ENCODE assay signal across 13 cellular contexts in genomic region chr22:42317691-42318547, GRCh38. TPM values are rescaled to one million over a fixed set of nuclear protein-coding genes. Genes with fewer than 3 reads are reported as not detected.
DNase-seq lines count a peak whose midpoint lies in the region; ATAC-seq and TF ChIP-seq lines count a peak whose summit lies in the region.
"Had no signal": no experiment of that assay in that cellular context is flagged by ENCODE, and none has a peak within 500 bp of the region (broad histone marks: within the 10 kb centered on the region; RNA-seq: fewer than 3 reads in every experiment).

No MANE protein-coding gene starts in this region.

- dilution Hi-C loops in IMR-90 (cut with HindIII; ENCODE audit: low sequenced_read_pairs, unreplicated experiment) = no loop called here

- no peak overlapping the region for H3K14ac ChIP-seq in IMR-90 (replicated peaks; ENCODE audit: low read depth, low read length)

- H3K4me3 ChIP-seq in IMR-90 (ENCODE audit: insufficient read depth, low read depth, low read length) = no peak overlapping the region
- no peak overlapping the region for H3K4me3 ChIP-seq in esophagus (ENCODE audit: low read depth in 1 of 2, low read length in 2 of 2)
- peak overlapping the region in 1 of 4 donors; percentile 12 for H3K4me3 ChIP-seq in sigmoid colon
- H3K4me3 ChIP-seq: ascending aorta, tibial artery had no signal

- H3K4me2 ChIP-seq in IMR-90 (ENCODE audit: low read depth, low read length) = no peak overlapping the region
- H3K4me2 ChIP-seq: KMS-11 had no signal

- no peak overlapping the region for H2BK15ac ChIP-seq in IMR-90 (ENCODE audit: low read depth, low read length)

- intact Hi-C loops in IMR-90 (cut with micrococcal nuclease) (no loop called here), sigmoid colon (cut with DNase I) (loop anchor here (1.0 to 5.0 kb wide), 3 partner anchors 49 to 227 kb away; partner anchors contain the start of gene NDUFA6)

- TF ChIP-seq CTCF in IMR-90 (conservative IDR thresholded peaks at IDR 0.05; ENCODE audit: low read depth, low read length) (no peak), sigmoid colon (IDR thresholded peaks at IDR 0.05) (no peak), endothelial cell (IDR thresholded peaks at IDR 0.05; ENCODE audit: unreplicated experiment) (no peak)

- H3K27me3 ChIP-seq in IMR-90 (ENCODE audit: control insufficient read depth, insufficient read depth, low read length) = peaks cover 14% of the 10 kb centered on the region; the same call in 1 of the 2 replicates
- H3K27me3 ChIP-seq in esophagus (ENCODE audit: control insufficient read depth in 1 of 2, insufficient read depth in 2 of 2, low read length in 2 of 2) = no peaks in the 10 kb centered on the region
- H3K27me3 ChIP-seq in sigmoid colon = no peaks in the 10 kb centered on the region

- POLR2A ChIA-PET in IMR-90 (lab: Charles Lee; ENCODE audit: unreplicated experiment) = no interaction called here

- peaks cover 6% of the 10 kb centered on the region; the same call in 1 of the 2 replicates for H4K20me1 ChIP-seq in IMR-90 (ENCODE audit: insufficient read depth, low read length)

- H4K91ac ChIP-seq in IMR-90 (ENCODE audit: insufficient read depth, low read depth, low read length) = no peak overlapping the region

- H3K23ac ChIP-seq in IMR-90 (ENCODE audit: low read depth, low read length) = no peak overlapping the region

- no peak for TF ChIP-seq EP300 in sigmoid colon (IDR thresholded peaks at IDR 0.05)

- no peak overlapping the region for H3K4me3 Mint-ChIP-seq in endothelial cell (ENCODE audit: unreplicated experiment)
- H3K4me3 Mint-ChIP-seq: activated CD8-positive, alpha-beta T cell treated with anti-CD3 and anti-CD28 coated beads, Interleukin-2, amount 10 ng/mL, durations not matched to agents 7 days and 5 days had no signal

- H4K5ac ChIP-seq in IMR-90 (ENCODE audit: low read depth, low read length) = no peak overlapping the region

- DNase-seq in IMR-90 (no peak), NCI-H345 (lab: John Stamatoyannopoulos, UW) (peak; percentile 77), sigmoid colon (peak; percentile 88), CD1c-positive myeloid dendritic cell (ENCODE audit: extremely low spot score) (no peak), KG1 (lab: John Stamatoyannopoulos, UW) (no peak), endothelial cell (ENCODE audit: low spot score) (no peak)
- DNase-seq: SIG-M5, tibial artery had no signal

- no peak overlapping the region for H2AK5ac ChIP-seq in IMR-90 (ENCODE audit: low read depth, low read length)

- no peaks in the 10 kb centered on the region for H3K79me1 ChIP-seq in IMR-90 (ENCODE audit: low read depth in 1 of 2, low read length in 2 of 2)

- no peak for ATAC-seq in IMR-90 (ENCODE audit: low read depth)
- ATAC-seq in HG02571 (IDR thresholded peaks at IDR 0.05; ENCODE audit: unreplicated experiment) = no peak

- H3K18ac ChIP-seq in IMR-90 (ENCODE audit: low read depth, low read length) = no peak overlapping the region

- BruUV-seq in IMR-90 (replicated peaks; lab: Mats Ljungman, UMichigan) = no TSS peak

- H3K56ac ChIP-seq in IMR-90 (ENCODE audit: extremely low read depth, insufficient read depth, low read length) = no peak overlapping the region

- H3K4ac ChIP-seq in IMR-90 (ENCODE audit: low read depth, low read length) = no peak overlapping the region

- no peak overlapping the region for H2BK5ac ChIP-seq in IMR-90 (ENCODE audit: low read depth, low read length, poor library complexity, severe bottlenecking)

- H3K36me3 Mint-ChIP-seq in endothelial cell (ENCODE audit: low read depth, unreplicated experiment) = no peaks in the 10 kb centered on the region

- H3K27ac ChIP-seq in IMR-90 (ENCODE audit: insufficient read depth, low read length) = no peak overlapping the region
- H3K27ac ChIP-seq in esophagus (ENCODE audit: low read depth in 2 of 2, low read length in 1 of 2) = peak overlapping the region; percentile 86 to 90
- H3K27ac ChIP-seq in sigmoid colon = peak overlapping the region in 3 of 4 donors; percentile 68 to 77 (median 75)
- H3K27ac ChIP-seq: ascending aorta, KMS-11, tibial artery had no signal

- no peaks in the 10 kb centered on the region for H3K9me3 Mint-ChIP-seq in endothelial cell (ENCODE audit: unreplicated experiment)

- in situ Hi-C loops in IMR-90 (cut with MboI; ENCODE audit: low sequenced_read_pairs) = no loop called here

- H3K27me3 Mint-ChIP-seq in endothelial cell (ENCODE audit: unreplicated experiment) = peaks cover 8% of the 10 kb centered on the region

- no peaks in the 10 kb centered on the region for H3K9me1 ChIP-seq in IMR-90 (ENCODE audit: insufficient read depth, low read length)

- no peak overlapping the region for H3K27ac Mint-ChIP-seq in endothelial cell (ENCODE audit: unreplicated experiment)
- H3K27ac Mint-ChIP-seq: activated CD8-positive, alpha-beta T cell treated with anti-CD3 and anti-CD28 coated beads, Interleukin-2, amount 10 ng/mL, durations not matched to agents 7 days and 5 days had no signal

- H2BK20ac ChIP-seq in IMR-90 (ENCODE audit: low read depth, low read length) = no peak overlapping the region

- H2AK9ac ChIP-seq in IMR-90 (replicated peaks; ENCODE audit: low read depth, low read length, poor library complexity) = peak overlapping the region; percentile 42

- H3K9me3 ChIP-seq in IMR-90 (ENCODE audit: control insufficient read depth, insufficient read depth, low read length) = no peaks in the 10 kb centered on the region
- H3K9me3 ChIP-seq in esophagus (ENCODE audit: control insufficient read depth in 2 of 2, insufficient read depth in 1 of 2, low read depth in 1 of 2, low read length in 1 of 2) = no peaks in the 10 kb centered on the region
- no peaks in the 10 kb centered on the region for H3K9me3 ChIP-seq in sigmoid colon
- H3K9me3 ChIP-seq: ascending aorta, tibial artery had no signal

- TF ChIP-seq POLR2A in IMR-90 (IDR thresholded peaks at IDR 0.05; ENCODE audit: low read depth, low read length) (no peak), sigmoid colon (IDR thresholded peaks at IDR 0.05) (no peak)

- H3K36me3 ChIP-seq in IMR-90 (ENCODE audit: control insufficient read depth, insufficient read depth, low read length) (no peaks in the 10 kb centered on the region), esophagus (ENCODE audit: control insufficient read depth in 2 of 2, insufficient read depth in 2 of 2, low read length in 1 of 2) (no peaks in the 10 kb centered on the region), sigmoid colon (no peaks in the 10 kb centered on the region)
- H3K36me3 ChIP-seq: ascending aorta, tibial artery had no signal

- peaks cover 28% of the 10 kb centered on the region for H3K4me1 Mint-ChIP-seq in endothelial cell (ENCODE audit: unreplicated experiment)

- no peak overlapping the region for H3K9ac ChIP-seq in IMR-90 (ENCODE audit: low read depth, low read length)
- H3K9ac ChIP-seq: KMS-11 had no signal

- 79% methylated on average over 6 of the region's 25 CpGs; no CpG with 5 or more reads in 1 of the 2 experiments for WGBS in IMR-90 (ENCODE audit: extremely low coverage in 2 of 2, insufficient read length in 1 of 2), 2 experiments
- WGBS in esophagus, 2 donors = 47 to 61% methylated on average over 25 of the region's 25 CpGs
- 16 to 69% methylated on average over 25 of the region's 25 CpGs for WGBS in sigmoid colon, 2 donors

- CTCF ChIA-PET in IMR-90 (lab: Yijun Ruan, JAX) = no interaction called here

- no peak overlapping the region for H2AFZ ChIP-seq in IMR-90 (replicated peaks; ENCODE audit: low read length, poor library complexity)

- no peak overlapping the region for H2BK120ac ChIP-seq in IMR-90 (ENCODE audit: low read depth, low read length)

- H4K8ac ChIP-seq in IMR-90 (ENCODE audit: low read depth in 2 of 2, low read length in 2 of 2) = no peak overlapping the region

- no peak for TF ChIP-seq RAD21 in IMR-90 (IDR thresholded peaks at IDR 0.05; ENCODE audit: low read length)

- H3K4me1 ChIP-seq in IMR-90 (ENCODE audit: control insufficient read depth, insufficient read depth, low read length) (no peaks in the 10 kb centered on the region), esophagus (ENCODE audit: control insufficient read depth in 2 of 2, insufficient read depth in 2 of 2, low read length in 1 of 2) (peaks cover 8 to 28% of the 10 kb centered on the region in 2 donors), sigmoid colon (peaks cover 0 to 45% (median 35%) of the 10 kb centered on the region in 4 donors)
- H3K4me1 ChIP-seq: ascending aorta had no signal

TF ChIP-seq in IMR-90, 13 proteins besides CTCF, POLR2A, EP300 and RAD21 (continues in another document):
- TF ChIP-seq NFE2L2 (IDR thresholded peaks at IDR 0.05; ENCODE audit: low read depth, low read length) = no peak
- no peak for TF ChIP-seq SMC3 (IDR thresholded peaks at IDR 0.05; ENCODE audit: low read depth, low read length)
- no peak for TF ChIP-seq CEBPB (IDR thresholded peaks at IDR 0.05; ENCODE audit: low read depth, low read length)
- no peak for TF ChIP-seq FOS (IDR thresholded peaks at IDR 0.05; ENCODE audit: low read depth, low read length)
- TF ChIP-seq ELK1 (IDR thresholded peaks at IDR 0.05; ENCODE audit: borderline replicate concordance, low read depth, low read length) = no peak
- no peak for TF ChIP-seq USF2 (IDR thresholded peaks at IDR 0.05; ENCODE audit: low read depth, low read length)
- TF ChIP-seq RFX5 (IDR thresholded peaks at IDR 0.05; ENCODE audit: low read depth, low read length) = no peak
- TF ChIP-seq CHD1 (IDR thresholded peaks at IDR 0.05; ENCODE audit: low read depth, low read length) = no peak

RNA-seq across cellular contexts. Expression of gene TCF20, which starts 47.5 kb away (rescaled TPM):
- 20.0 and 23.7 TPM in 2 replicates for total RNA-seq in IMR-90 (2012; rRNA removed)
- 8.9 and 9.5 TPM in 2 replicates for polyA plus RNA-seq in IMR-90 (2012; rRNA removed)
- 5.9 and 6.1 TPM in 2 replicates for polyA plus RNA-seq in IMR-90 (2012; cell fraction: cytosol; rRNA removed)
- polyA plus RNA-seq in IMR-90 (2012; cell fraction: nucleus; rRNA removed; ENCODE audit: low replicate concordance) = 5.2 and 7.9 TPM in 2 replicates
- 10 to 100 TPM; 14.5 to 15.0 TPM for polyA plus RNA-seq in esophagus
- 10 to 100 TPM; 21.6 to 31.0 (median 25.1) TPM for total RNA-seq in sigmoid colon
- polyA plus RNA-seq in sigmoid colon = 10 to 100 TPM; 10.8 to 28.2 (median 11.6) TPM
- total RNA-seq in endothelial cell (ENCODE audit: unreplicated experiment) = 63.6 TPM

Comparison
In these comparisons a context has a peak if more than half of its experiments do, and no peak if none do; other contexts are left out.
1. DNase-seq: peak in NCI-H345 (single experiment) and sigmoid colon (single experiment); none in IMR-90 (single experiment), CD1c-positive myeloid dendritic cell (single experiment), KG1 (single experiment) and endothelial cell (single experiment).